8 cellular contexts compared by ENCODE assay signal in the genomic region with DNA sequence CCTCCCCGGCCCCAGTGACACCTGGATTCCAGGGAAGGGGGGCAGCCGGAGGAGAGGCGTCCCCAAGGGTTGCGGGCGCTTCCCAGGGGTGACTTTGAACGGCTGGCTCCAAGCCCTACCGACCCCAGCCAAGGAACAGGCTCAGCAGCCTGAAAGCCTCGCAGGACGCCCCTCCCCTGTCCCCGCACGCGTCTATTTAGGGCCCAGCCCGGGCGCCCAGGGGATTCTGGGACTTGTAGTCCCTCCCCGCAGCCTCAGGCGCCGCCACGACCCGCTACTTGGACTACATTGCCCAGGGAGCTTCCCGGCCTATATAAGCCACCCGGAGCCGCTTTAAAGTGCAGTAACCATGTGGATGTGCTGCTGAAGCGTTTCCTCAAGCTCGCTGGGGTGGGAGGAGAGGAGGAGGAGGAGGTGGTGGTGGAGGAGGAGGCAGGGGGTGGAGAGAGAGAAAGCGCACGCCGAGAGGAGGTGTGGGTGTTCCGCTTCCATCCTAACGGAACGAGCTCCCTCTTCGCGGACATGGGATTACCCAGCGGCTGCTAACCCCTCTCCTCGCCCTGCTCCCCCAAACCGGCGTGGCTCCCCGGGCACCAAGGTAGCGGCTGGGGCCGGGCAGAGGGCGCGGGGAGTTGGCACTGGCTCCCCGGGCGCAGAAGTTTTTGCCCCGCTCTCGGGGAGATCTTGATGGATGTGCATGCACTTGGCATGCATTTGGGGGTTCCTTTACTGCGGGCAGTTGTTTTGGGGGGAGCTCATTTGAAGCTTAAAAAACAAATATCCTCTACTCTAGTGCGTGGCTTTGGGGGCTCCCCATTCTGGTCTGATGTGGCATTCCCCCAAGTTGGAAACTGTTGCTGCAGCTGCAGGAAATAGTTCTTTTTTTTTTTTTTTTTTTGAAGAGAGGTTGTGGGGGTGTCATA. TPM values are rescaled to one million over a fixed set of nuclear protein-coding genes. Genes with fewer than 3 reads are reported as not detected.
DNase-seq lines count a peak whose midpoint lies in the region; ATAC-seq and TF ChIP-seq lines count a peak whose summit lies in the region.

A gene (plus strand): TSS at position 341 of the 923 bp plus-strand sequence. CDS start 23,144 bp downstream, outside the sequence.

- peaks cover 39% of the 10 kb centered on the region for H3K4me1 Mint-ChIP-seq in activated CD4-positive, alpha-beta T cell treated with anti-CD3 and anti-CD28 coated beads, Interleukin-2, amount 10 ng/mL, durations not matched to agents 24 days and 14 days

- POLR2A ChIA-PET in BJ (lab: Charles Lee): interaction anchor here (0.6 to 0.7 kb wide), 3 partner anchors 14 to 566 kb away, joined by 3 to 4 read pairs (median 3); no protein-coding TSS in a partner anchor

- H3K9me3 Mint-ChIP-seq in activated CD4-positive, alpha-beta T cell treated with anti-CD3 and anti-CD28 coated beads, Interleukin-2, amount 10 ng/mL, durations not matched to agents 24 days and 14 days: no peaks in the 10 kb centered on the region

- no peaks in the 10 kb centered on the region for H3K36me3 ChIP-seq in BJ (ENCODE audit: control insufficient read depth, insufficient read depth, low read length)

- DNase-seq in BJ (ENCODE audit: low read depth) (peak; percentile 87), NCI-H526 treated with DMSO at 0.1 percent for 48 hours (lab: John Stamatoyannopoulos, UW) (peak; percentile 96), cortex of kidney (lab: John Stamatoyannopoulos, UW) (peak; percentile 28), left kidney (ENCODE audit: low read depth, low spot score) (peak; percentile 100)
- peak; percentile 99 for DNase-seq in activated CD4-positive, alpha-beta T cell treated with anti-CD3 and anti-CD28 coated beads, Interleukin-2, amount 10 ng/mL, durations not matched to agents 24 days and 14 days
- peak; percentile 97 to 98 for DNase-seq in stimulated activated CD4-positive, alpha-beta T cell treated with anti-CD3 and anti-CD28 coated beads, Interleukin-2, amount 100 ng/mL, for 24 hours

- CTCF ChIA-PET in BJ (lab: Yijun Ruan, JAX): interaction anchor here (1.3 to 1.4 kb wide), 2 partner anchors 14 to 75 kb away, joined by 3 to 5 read pairs; no protein-coding TSS in a partner anchor

- ATAC-seq in GM19324 (IDR thresholded peaks at IDR 0.05; ENCODE audit: low FRiP score, unreplicated experiment): peak; percentile 96
- ATAC-seq in HG03469 (IDR thresholded peaks at IDR 0.05; ENCODE audit: unreplicated experiment): peak; percentile 90

- peak within 1 kb of the TSS; percentile 92 for H3K4me3 Mint-ChIP-seq in activated CD4-positive, alpha-beta T cell treated with anti-CD3 and anti-CD28 coated beads, Interleukin-2, amount 10 ng/mL, durations not matched to agents 24 days and 14 days

- H3K36me3 Mint-ChIP-seq in activated CD4-positive, alpha-beta T cell treated with anti-CD3 and anti-CD28 coated beads, Interleukin-2, amount 10 ng/mL, durations not matched to agents 24 days and 14 days (ENCODE audit: low read depth): peaks cover 23% of the 10 kb centered on the region

- peak within 1 kb of the TSS; percentile 57 for H3K4me3 ChIP-seq in BJ (ENCODE audit: low read depth, low read length)

- H3K27me3 Mint-ChIP-seq in activated CD4-positive, alpha-beta T cell treated with anti-CD3 and anti-CD28 coated beads, Interleukin-2, amount 10 ng/mL, durations not matched to agents 24 days and 14 days: peaks cover 33% of the 10 kb centered on the region

- no peak for TF ChIP-seq CTCF in BJ (IDR thresholded peaks at IDR 0.05; ENCODE audit: insufficient read depth, low read depth, low read length)

- H3K27ac Mint-ChIP-seq in activated CD4-positive, alpha-beta T cell treated with anti-CD3 and anti-CD28 coated beads, Interleukin-2, amount 10 ng/mL, durations not matched to agents 24 days and 14 days: peak within 1 kb of the TSS; percentile 91

- peaks cover 1% of the 10 kb centered on the region; the same call in 1 of the 2 replicates for H3K27me3 ChIP-seq in BJ (ENCODE audit: control insufficient read depth, insufficient read depth, low read length)

- intact Hi-C loops in activated CD4-positive, alpha-beta T cell treated with anti-CD3 and anti-CD28 coated beads, Interleukin-2, amount 10 ng/mL, durations not matched to agents 24 days and 14 days (cut with micrococcal nuclease): loop anchor here (1.0 to 10.0 kb wide), 19 partner anchors 11 to 1366 kb away; a partner anchor contains a TSS

RNA-seq across cellular contexts. Expression of the gene that starts here (rescaled TPM):
- 1.4 and 1.7 TPM in 2 replicates for polyA plus RNA-seq in BJ (2011; rRNA removed)
- polyA minus RNA-seq in BJ (2011; rRNA and poly(A)+ RNA removed): 2.6 and 3.0 TPM in 2 replicates
- 84.5 and 85.2 TPM in 2 replicates for total RNA-seq in activated CD4-positive, alpha-beta T cell treated with anti-CD3 and anti-CD28 coated beads, Interleukin-2, amount 10 ng/mL, durations not matched to agents 24 days and 14 days

Comparison
In these comparisons a context has a peak if more than half of its experiments do, and no peak if none do; other contexts are left out.
1. Peak in every context shown above with its lines: DNase-seq, ATAC-seq and H3K4me3 ChIP-seq.
2. DNase-seq: peak in every context shown above with its lines; median percentile 100 in left kidney; 99 in activated CD4-positive, alpha-beta T cell treated with anti-CD3 and anti-CD28 coated beads, Interleukin-2, amount 10 ng/mL, durations not matched to agents 24 days and 14 days; 98 in stimulated activated CD4-positive, alpha-beta T cell treated with anti-CD3 and anti-CD28 coated beads, Interleukin-2, amount 100 ng/mL, for 24 hours; 96 in NCI-H526 treated with DMSO at 0.1 percent for 48 hours; 87 in BJ; 28 in cortex of kidney.